ENCODE assay signal across 23 cellular contexts in the genomic region with DNA sequence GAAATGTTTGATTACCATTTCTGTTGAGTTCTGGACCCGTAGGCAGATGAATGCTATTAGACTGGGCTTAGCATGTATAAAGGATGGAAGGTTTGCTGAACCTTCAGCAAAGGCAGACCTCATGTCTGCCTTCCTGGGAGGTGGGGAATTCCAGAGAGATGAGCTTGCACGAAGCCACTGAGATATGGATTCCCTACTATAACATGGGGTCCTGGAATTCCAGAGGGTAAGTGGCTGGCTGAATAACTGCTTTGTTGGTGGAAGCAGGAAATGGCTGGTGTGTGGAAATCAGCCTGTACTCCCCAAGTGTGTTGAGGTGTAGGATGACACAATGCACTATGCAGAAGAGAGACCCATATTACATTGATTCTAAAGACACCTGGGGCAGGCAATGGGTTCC.
"Had no signal": no experiment of that assay in that cellular context is flagged by ENCODE, and none has a peak within 500 bp of the region (broad histone marks: within the 10 kb centered on the region; RNA-seq: fewer than 3 reads in every experiment).

No MANE protein-coding gene starts in this region.

- DNase-seq: activated CD4-positive, alpha-beta T cell treated with anti-CD3 and anti-CD28 coated beads, Interleukin-2, amount 10 ng/mL, durations not matched to agents 7 days and 5 days; activated CD4-positive, CD25-positive, alpha-beta regulatory T cell treated with anti-CD3 and anti-CD28 coated beads, Interleukin-2, amount 50 U/mL, for 72 hours; activated CD8-positive, alpha-beta T cell treated with anti-CD3 and anti-CD28 coated beads, Interleukin-2, amount 10 ng/mL, durations not matched to agents 7 days and 5 days; activated gamma-delta T cell; activated naive CD4-positive, alpha-beta T cell treated with anti-CD3 and anti-CD28 coated beads, Interleukin-2, amount 50 U/mL, for 16 hours; aorta; cerebellar nuclear complex; endodermal cell; esophagus squamous epithelium; gastrocnemius medialis; head of caudate nucleus; hypothalamus; naive thymus-derived CD4-positive, alpha-beta T cell; retina; stimulated activated CD4-positive, alpha-beta T cell treated with anti-CD3 and anti-CD28 coated beads, Interleukin-4, amount 100 ng/mL, for 1 hour; stimulated activated naive CD4-positive, alpha-beta T cell; testis; trophoblast cell; WERI-Rb-1 had no signal

- ATAC-seq: activated CD8-positive, alpha-beta T cell treated with anti-CD3 and anti-CD28 coated beads, Interleukin-2, amount 10 ng/mL, durations not matched to agents 7 days and 5 days; naive thymus-derived CD4-positive, alpha-beta T cell had no signal

- H3K27me3 ChIP-seq: gastrocnemius medialis, testis, vagina had no signal

- H3K4me3 ChIP-seq: coronary artery, esophagus squamous epithelium, gastrocnemius medialis, lung, testis, vagina had no signal

- FAIRE-seq: islet of Langerhans had no signal

- H3K27ac ChIP-seq: coronary artery, esophagus squamous epithelium, gastrocnemius medialis, testis, vagina, WERI-Rb-1 had no signal

- H3K9me3 ChIP-seq: esophagus squamous epithelium, gastrocnemius medialis, testis, vagina had no signal

- H3K36me3 ChIP-seq: esophagus squamous epithelium, gastrocnemius medialis, vagina had no signal

- H3K4me1 ChIP-seq: esophagus squamous epithelium, gastrocnemius medialis, testis, vagina had no signal
